Comparison of ENCODE assay signal across 26 cellular contexts in the genomic region with DNA sequence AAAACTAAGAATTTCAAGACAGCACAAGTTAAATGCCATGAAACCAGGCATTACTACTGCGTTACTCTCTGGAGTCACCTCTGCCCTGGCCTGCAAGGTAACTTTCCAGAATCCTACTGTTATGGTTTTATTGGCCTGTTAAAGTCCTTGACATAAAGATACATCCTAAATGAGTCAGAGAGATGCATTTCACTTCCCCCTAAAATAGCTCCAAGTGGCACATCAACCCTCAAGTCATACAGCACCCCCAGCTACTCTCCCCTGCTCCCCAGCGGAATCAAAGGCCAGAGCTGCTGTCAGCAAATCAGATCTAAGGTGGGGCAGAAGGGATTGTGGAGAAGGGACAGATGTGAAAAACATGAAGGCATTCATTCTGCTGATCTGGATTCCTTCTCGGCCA. TPM values are rescaled to one million over a fixed set of nuclear protein-coding genes. Genes with fewer than 3 reads are reported as not detected.
DNase-seq lines count a peak whose midpoint lies in the region; ATAC-seq, FAIRE-seq and TF ChIP-seq lines count a peak whose summit lies in the region.
"Had no signal": no experiment of that assay in that cellular context is flagged by ENCODE, and none has a peak within 500 bp of the region (broad histone marks: within the 10 kb centered on the region; RNA-seq: fewer than 3 reads in every experiment).

No MANE protein-coding gene starts in this region.

- intact Hi-C loops in naive thymus-derived CD4-positive, alpha-beta T cell (cut with micrococcal nuclease), result no loop called here
- intact Hi-C loops in activated T-helper 1 cell treated with anti-CD3 and anti-CD28 coated beads, Interleukin-12 subunit alpha, Interleukin-12 subunit beta, Interleukin-2, Interleukin-4 antibody, amounts not matched to agents 30 ng/mL and 10 ng/mL and 1 ng/mL, durations not matched to agents 14 hours and 24 hours and 36 hours (cut with micrococcal nuclease), result loop anchor here (1.0 to 2.0 kb wide), 2 partner anchors 9 to 17 kb away; no protein-coding TSS in a partner anchor

- no peaks in the 10 kb centered on the region for H3K9me3 ChIP-seq in naive thymus-derived CD4-positive, alpha-beta T cell (ENCODE audit: control insufficient read depth in 2 of 3, low read length in 3 of 3)
- H3K9me3 ChIP-seq: ovary, thoracic aorta, vagina had no signal

- H3K36me3 Mint-ChIP-seq in naive thymus-derived CD4-positive, alpha-beta T cell, result peaks cover 0 to 6% (median 0%) of the 10 kb centered on the region in 5 donors
- peaks cover 2% of the 10 kb centered on the region for H3K36me3 Mint-ChIP-seq in activated T-helper 1 cell treated with anti-CD3 and anti-CD28 coated beads, Interleukin-12 subunit alpha, Interleukin-12 subunit beta, Interleukin-2, Interleukin-4 antibody, amounts not matched to agents 30 ng/mL and 10 ng/mL and 1 ng/mL, durations not matched to agents 14 hours and 24 hours and 36 hours (ENCODE audit: low read depth)
- H3K36me3 Mint-ChIP-seq: CD4-positive, CD25-positive, alpha-beta regulatory T cell; stimulated activated effector memory CD8-positive, alpha-beta T cell treated with anti-CD3 and anti-CD28 coated beads, Interleukin-12 subunit alpha, Interleukin-12 subunit beta, amount 100 ng/mL, for 72 hours had no signal

- POLR2A ChIA-PET in naive thymus-derived CD4-positive, alpha-beta T cell (lab: Charles Lee), result no interaction called here

- ATAC-seq in naive thymus-derived CD4-positive, alpha-beta T cell, result peak; percentile 36
- ATAC-seq in GM18511 (IDR thresholded peaks at IDR 0.05; ENCODE audit: unreplicated experiment), result no peak
- ATAC-seq in HG02763 (IDR thresholded peaks at IDR 0.05; ENCODE audit: unreplicated experiment), result no peak
- ATAC-seq: T-helper 17 cell had no signal

- DNase-seq in GM12892 (ENCODE audit: insufficient read length), result no peak
- DNase-seq in M059J (ENCODE audit: low read depth), result peak; percentile 18
- DNase-seq in RPMI8226, result peak; percentile 80
- DNase-seq in naive thymus-derived CD4-positive, alpha-beta T cell, result no peak
- no peak for DNase-seq in activated T-helper 1 cell treated with anti-CD3 and anti-CD28 coated beads, Interleukin-12 subunit alpha, Interleukin-12 subunit beta, Interleukin-2, Interleukin-4 antibody, amounts not matched to agents 30 ng/mL and 10 ng/mL and 1 ng/mL, durations not matched to agents 14 hours and 24 hours and 36 hours (ENCODE audit: low spot score)
- DNase-seq: activated naive CD4-positive, alpha-beta T cell treated with anti-CD3 and anti-CD28 coated beads, Interleukin-2, amount 50 U/mL, for 16 hours; CD4-positive, CD25-positive, alpha-beta regulatory T cell; NCI-H1092; NCI-H187 treated with DMSO at 0.1 percent for 48 hours; ovary; retina; T-helper 17 cell had no signal

- peaks cover 0 to 35% (median 0%) of the 10 kb centered on the region in 7 donors for H3K4me1 Mint-ChIP-seq in naive thymus-derived CD4-positive, alpha-beta T cell
- peaks cover 36% of the 10 kb centered on the region for H3K4me1 Mint-ChIP-seq in activated T-helper 1 cell treated with anti-CD3 and anti-CD28 coated beads, Interleukin-12 subunit alpha, Interleukin-12 subunit beta, Interleukin-2, Interleukin-4 antibody, amounts not matched to agents 30 ng/mL and 10 ng/mL and 1 ng/mL, durations not matched to agents 14 hours and 24 hours and 36 hours (ENCODE audit: low read depth)
- H3K4me1 Mint-ChIP-seq: CD4-positive, CD25-positive, alpha-beta regulatory T cell; nephron had no signal

- peak overlapping the region in 1 of 10 donors; percentile 1 for H3K4me3 Mint-ChIP-seq in naive thymus-derived CD4-positive, alpha-beta T cell
- no peak overlapping the region for H3K4me3 Mint-ChIP-seq in activated T-helper 1 cell treated with anti-CD3 and anti-CD28 coated beads, Interleukin-12 subunit alpha, Interleukin-12 subunit beta, Interleukin-2, Interleukin-4 antibody, amounts not matched to agents 30 ng/mL and 10 ng/mL and 1 ng/mL, durations not matched to agents 14 hours and 24 hours and 36 hours
- H3K4me3 Mint-ChIP-seq: CD4-positive, CD25-positive, alpha-beta regulatory T cell; nephron; stimulated activated effector memory CD8-positive, alpha-beta T cell treated with anti-CD3 and anti-CD28 coated beads, Interleukin-12 subunit alpha, Interleukin-12 subunit beta, amount 100 ng/mL, for 72 hours; T-helper 17 cell had no signal

- H3K27me3 Mint-ChIP-seq in naive thymus-derived CD4-positive, alpha-beta T cell, result peaks cover 0 to 19% (median 0%) of the 10 kb centered on the region in 5 donors
- H3K27me3 Mint-ChIP-seq in activated T-helper 1 cell treated with anti-CD3 and anti-CD28 coated beads, Interleukin-12 subunit alpha, Interleukin-12 subunit beta, Interleukin-2, Interleukin-4 antibody, amounts not matched to agents 30 ng/mL and 10 ng/mL and 1 ng/mL, durations not matched to agents 14 hours and 24 hours and 36 hours (ENCODE audit: insufficient read depth), result peaks cover 26% of the 10 kb centered on the region

- H3K36me3 ChIP-seq in naive thymus-derived CD4-positive, alpha-beta T cell (ENCODE audit: control insufficient read depth in 2 of 3, insufficient read depth in 3 of 3, low read length in 3 of 3), result no peaks in the 10 kb centered on the region
- H3K36me3 ChIP-seq: cardiac muscle cell, ovary, thoracic aorta, vagina had no signal

- peak overlapping the region in 1 of 9 donors; percentile 19 for H3K27ac Mint-ChIP-seq in naive thymus-derived CD4-positive, alpha-beta T cell
- no peak overlapping the region for H3K27ac Mint-ChIP-seq in activated T-helper 1 cell treated with anti-CD3 and anti-CD28 coated beads, Interleukin-12 subunit alpha, Interleukin-12 subunit beta, Interleukin-2, Interleukin-4 antibody, amounts not matched to agents 30 ng/mL and 10 ng/mL and 1 ng/mL, durations not matched to agents 14 hours and 24 hours and 36 hours
- H3K27ac Mint-ChIP-seq: CD4-positive, CD25-positive, alpha-beta regulatory T cell; nephron; stimulated activated effector memory CD8-positive, alpha-beta T cell treated with anti-CD3 and anti-CD28 coated beads, Interleukin-12 subunit alpha, Interleukin-12 subunit beta, amount 100 ng/mL, for 72 hours; T-helper 17 cell had no signal

- no peak for TF ChIP-seq POLR2A in GM12892 (IDR thresholded peaks at IDR 0.05; ENCODE audit: low read depth, low read length)

- peak; percentile 5 for FAIRE-seq in GM12892 (lab: Jason Lieb, UNC)
- FAIRE-seq: endometrium had no signal

- CTCF ChIA-PET in naive thymus-derived CD4-positive, alpha-beta T cell (lab: Charles Lee), result interaction anchor here (2.1 kb wide), 1 partner anchor 9 kb away, joined by 7 read pairs; a partner anchor contains a TSS

- no peaks in the 10 kb centered on the region for H3K4me1 ChIP-seq in naive thymus-derived CD4-positive, alpha-beta T cell (ENCODE audit: control insufficient read depth in 2 of 2, insufficient read depth in 2 of 2, low read length in 2 of 2)
- H3K4me1 ChIP-seq: vagina had no signal

- H3K4me3 ChIP-seq in naive thymus-derived CD4-positive, alpha-beta T cell (ENCODE audit: low read length), result no peak overlapping the region
- H3K4me3 ChIP-seq: cardiac muscle cell, ovary, thoracic aorta, vagina had no signal

- no peaks in the 10 kb centered on the region for H3K27me3 ChIP-seq in naive thymus-derived CD4-positive, alpha-beta T cell (ENCODE audit: control insufficient read depth in 2 of 2, insufficient read depth in 2 of 2, low read length in 2 of 2)
- H3K27me3 ChIP-seq: cardiac muscle cell, ovary, vagina had no signal

- H3K27ac ChIP-seq in naive thymus-derived CD4-positive, alpha-beta T cell (ENCODE audit: low read depth, low read length), result no peak overlapping the region
- H3K27ac ChIP-seq: cardiac muscle cell, ovary, RWPE1, thoracic aorta, vagina had no signal

- peaks cover 0 to 2% (median 0%) of the 10 kb centered on the region in 11 donors for H3K9me3 Mint-ChIP-seq in naive thymus-derived CD4-positive, alpha-beta T cell
- no peaks in the 10 kb centered on the region for H3K9me3 Mint-ChIP-seq in activated T-helper 1 cell treated with anti-CD3 and anti-CD28 coated beads, Interleukin-12 subunit alpha, Interleukin-12 subunit beta, Interleukin-2, Interleukin-4 antibody, amounts not matched to agents 30 ng/mL and 10 ng/mL and 1 ng/mL, durations not matched to agents 14 hours and 24 hours and 36 hours
- H3K9me3 Mint-ChIP-seq: activated T-cell treated with anti-CD3 and anti-CD28 coated beads, Interleukin-2, amount 50 U/mL, for 72 hours; CD4-positive, CD25-positive, alpha-beta regulatory T cell; nephron; stimulated activated effector memory CD8-positive, alpha-beta T cell treated with anti-CD3 and anti-CD28 coated beads, Interleukin-12 subunit alpha, Interleukin-12 subunit beta, amount 100 ng/mL, for 72 hours had no signal

RNA-seq across cellular contexts. Expression of a gene that starts 8.4 kb away (rescaled TPM):
- 0.55 TPM for polyA plus RNA-seq in GM12892 (2012; ENCODE audit: missing spikeins)
- not detected in 2 replicates for total RNA-seq in M059J (2014; rRNA removed; shearing (Covaris generic))
- 10 to 100 TPM in 1 of 5 experiments, not detected in 4; 17.4 TPM for total RNA-seq in naive thymus-derived CD4-positive, alpha-beta T cell
- polyA plus RNA-seq in naive thymus-derived CD4-positive, alpha-beta T cell, result not detected
- 264 and 266 TPM in 2 replicates for total RNA-seq in activated T-helper 1 cell treated with anti-CD3 and anti-CD28 coated beads, Interleukin-12 subunit alpha, Interleukin-12 subunit beta, Interleukin-2, Interleukin-4 antibody, amounts not matched to agents 30 ng/mL and 10 ng/mL and 1 ng/mL, durations not matched to agents 14 hours and 24 hours and 36 hours
- total RNA-seq: activated T-cell treated with anti-CD3 and anti-CD28 coated beads, Interleukin-2, amount 50 U/mL, for 72 hours; cardiac muscle cell; CD4-positive, CD25-positive, alpha-beta regulatory T cell; glomerular endothelial cell; IMR-90; lower leg skin; ovary; T-helper 17 cell; thoracic aorta; vagina had no signal
- polyA plus RNA-seq: cardiac muscle cell; CD4-positive, CD25-positive, alpha-beta regulatory T cell; IMR-90; keratinocyte; ovary had no signal

RNA-seq across cellular contexts. Expression of a gene that starts 15.1 kb away (rescaled TPM):
- not detected for polyA plus RNA-seq in GM12892 (2012; ENCODE audit: missing spikeins)
- total RNA-seq in M059J (2014; rRNA removed; shearing (Covaris generic)), result not detected in 2 replicates
- total RNA-seq in naive thymus-derived CD4-positive, alpha-beta T cell, result not detected
- not detected for polyA plus RNA-seq in naive thymus-derived CD4-positive, alpha-beta T cell
- not detected in 2 replicates for total RNA-seq in activated T-helper 1 cell treated with anti-CD3 and anti-CD28 coated beads, Interleukin-12 subunit alpha, Interleukin-12 subunit beta, Interleukin-2, Interleukin-4 antibody, amounts not matched to agents 30 ng/mL and 10 ng/mL and 1 ng/mL, durations not matched to agents 14 hours and 24 hours and 36 hours
- total RNA-seq: activated T-cell treated with anti-CD3 and anti-CD28 coated beads, Interleukin-2, amount 50 U/mL, for 72 hours; cardiac muscle cell; CD4-positive, CD25-positive, alpha-beta regulatory T cell; glomerular endothelial cell; T-helper 17 cell had no signal
- polyA plus RNA-seq: cardiac muscle cell; CD4-positive, CD25-positive, alpha-beta regulatory T cell; IMR-90; keratinocyte had no signal

RNA-seq across cellular contexts. Expression of a gene that starts 52.2 kb away (rescaled TPM):
- not detected for polyA plus RNA-seq in GM12892 (2012; ENCODE audit: missing spikeins)
- 0.17 and 0.69 TPM in 2 replicates for total RNA-seq in M059J (2014; rRNA removed; shearing (Covaris generic))
- total RNA-seq in naive thymus-derived CD4-positive, alpha-beta T cell, result not detected
- polyA plus RNA-seq in naive thymus-derived CD4-positive, alpha-beta T cell, result not detected
- total RNA-seq in activated T-helper 1 cell treated with anti-CD3 and anti-CD28 coated beads, Interleukin-12 subunit alpha, Interleukin-12 subunit beta, Interleukin-2, Interleukin-4 antibody, amounts not matched to agents 30 ng/mL and 10 ng/mL and 1 ng/mL, durations not matched to agents 14 hours and 24 hours and 36 hours, result not detected in 2 replicates
- total RNA-seq: activated T-cell treated with anti-CD3 and anti-CD28 coated beads, Interleukin-2, amount 50 U/mL, for 72 hours; cardiac muscle cell; CD4-positive, CD25-positive, alpha-beta regulatory T cell; IMR-90; lower leg skin; T-helper 17 cell had no signal
- polyA plus RNA-seq: cardiac muscle cell; CD4-positive, CD25-positive, alpha-beta regulatory T cell; IMR-90; keratinocyte had no signal

Comparison
In these comparisons a context has a peak if more than half of its experiments do, and no peak if none do; other contexts are left out.
1. DNase-seq: peak in M059J (single experiment) and RPMI8226 (single experiment); none in GM12892 (single experiment), naive thymus-derived CD4-positive, alpha-beta T cell (0 of 9) and activated T-helper 1 cell treated with anti-CD3 and anti-CD28 coated beads, Interleukin-12 subunit alpha, Interleukin-12 subunit beta, Interleukin-2, Interleukin-4 antibody, amounts not matched to agents 30 ng/mL and 10 ng/mL and 1 ng/mL, durations not matched to agents 14 hours and 24 hours and 36 hours (single experiment).
2. RNA of a gene that starts 8.4 kb away (total RNA-seq): 264 to 266 TPM in activated T-helper 1 cell treated with anti-CD3 and anti-CD28 coated beads, Interleukin-12 subunit alpha, Interleukin-12 subunit beta, Interleukin-2, Interleukin-4 antibody, amounts not matched to agents 30 ng/mL and 10 ng/mL and 1 ng/mL, durations not matched to agents 14 hours and 24 hours and 36 hours; not detected in M059J and 17.4 TPM in naive thymus-derived CD4-positive, alpha-beta T cell; every median in the first group is over 10 times any median in the second.